ENCODE assay signal across 1 cellular context in genomic region chr18:74450626-74451025, GRCh38.
A peak's percentile ranks its signal among the peaks of the same experiment; 100 is the strongest.
TF ChIP-seq lines count a peak whose summit lies in the region.

No MANE protein-coding gene starts in this region.

TF ChIP-seq in HepG2, 621 proteins besides CTCF, POLR2A, EP300 and RAD21:
- TF ChIP-seq ZBTB42 (CRISPR knock-in tag; IDR thresholded peaks at IDR 0.05): no peak
- 0 out of 2 replicates have a peak, but pooled peaks have one; percentile 36 for TF ChIP-seq RXRA (CRISPR knock-in tag; IDR thresholded peaks at IDR 0.05)
- TF ChIP-seq, protein P1, sequence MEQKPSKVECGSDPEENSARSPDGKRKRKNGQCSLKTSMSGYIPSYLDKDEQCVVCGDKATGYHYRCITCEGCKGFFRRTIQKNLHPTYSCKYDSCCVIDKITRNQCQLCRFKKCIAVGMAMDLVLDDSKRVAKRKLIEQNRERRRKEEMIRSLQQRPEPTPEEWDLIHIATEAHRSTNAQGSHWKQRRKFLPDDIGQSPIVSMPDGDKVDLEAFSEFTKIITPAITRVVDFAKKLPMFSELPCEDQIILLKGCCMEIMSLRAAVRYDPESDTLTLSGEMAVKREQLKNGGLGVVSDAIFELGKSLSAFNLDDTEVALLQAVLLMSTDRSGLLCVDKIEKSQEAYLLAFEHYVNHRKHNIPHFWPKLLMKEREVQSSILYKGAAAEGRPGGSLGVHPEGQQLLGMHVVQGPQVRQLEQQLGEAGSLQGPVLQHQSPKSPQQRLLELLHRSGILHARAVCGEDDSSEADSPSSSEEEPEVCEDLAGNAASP (CRISPR knock-in tag; IDR thresholded peaks at IDR 0.05; ENCODE audit: borderline replicate concordance): 0 out of 2 replicates have a peak, but pooled peaks have one; percentile 19
